In the genomic region with DNA sequence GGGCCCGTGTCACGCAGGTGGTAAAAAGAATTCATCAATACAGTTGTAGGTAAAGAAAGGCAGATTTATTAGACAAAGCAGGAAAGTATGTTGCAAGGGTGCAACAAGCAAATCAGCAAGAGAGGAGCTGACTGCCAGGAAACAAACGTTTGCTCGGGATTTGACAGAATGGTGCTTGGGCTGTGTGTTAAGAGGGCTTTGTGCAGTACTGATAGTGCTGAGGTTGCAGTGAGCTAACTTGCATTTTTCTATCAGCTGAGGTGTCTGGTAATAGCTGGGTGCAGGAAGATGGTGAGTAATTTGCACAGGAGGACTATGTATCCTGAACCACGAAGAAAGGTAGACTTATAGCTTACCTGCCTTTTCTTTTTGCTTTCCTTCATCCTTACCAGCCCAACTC, we compare ENCODE assay signal across 16 cellular contexts. TPM values are rescaled to one million over a fixed set of nuclear protein-coding genes. Genes with fewer than 3 reads are reported as not detected.
DNase-seq lines count a peak whose midpoint lies in the region; ATAC-seq and TF ChIP-seq lines count a peak whose summit lies in the region.
"Had no signal": no experiment of that assay in that cellular context is flagged by ENCODE, and none has a peak within 500 bp of the region (broad histone marks: within the 10 kb centered on the region; RNA-seq: fewer than 3 reads in every experiment).

No MANE protein-coding gene starts in this region.

- no peaks in the 10 kb centered on the region for H4K20me1 ChIP-seq in MM.1S (ENCODE audit: insufficient read depth, low read length)
- H4K20me1 ChIP-seq: BLaER1 treated with 17β-estradiol and CSF1 and Interleukin-3, amounts not matched to agents 10 nM and 100 nM had no signal

- H3K9me3 Mint-ChIP-seq in progenitor cell of endocrine pancreas (ENCODE audit: low read depth), result no peaks in the 10 kb centered on the region
- H3K9me3 Mint-ChIP-seq in activated naive CD8-positive, alpha-beta T cell treated with anti-CD3 and anti-CD28 coated beads for 36 hours, result no peaks in the 10 kb centered on the region
- H3K9me3 Mint-ChIP-seq: HFFc6 had no signal

- DNase-seq in MM.1S (peak; percentile 23), OCI-M1 (lab: John Stamatoyannopoulos, UW) (peak; percentile 16), amniotic epithelial cell (ENCODE audit: low read depth) (peak; percentile 36), progenitor cell of endocrine pancreas (ENCODE audit: low spot score, unreplicated experiment) (no peak), NCI-H2227 treated with DMSO at 0.1 percent for 48 hours (lab: John Stamatoyannopoulos, UW) (no peak), gastrocnemius medialis (no peak)
- no peak for DNase-seq in activated naive CD8-positive, alpha-beta T cell treated with anti-CD3 and anti-CD28 coated beads for 36 hours
- DNase-seq: ACHN; Calu3; CD4-positive, CD25-positive, alpha-beta regulatory T cell; DMS 273 treated with DMSO at 0.1 percent for 48 hours; HCEC 1CT; HFFc6 had no signal

- intact Hi-C loops in gastrocnemius medialis (cut with DNase I; ENCODE audit: low total_unique reads), result loop anchor here (10.0 kb wide), 1 partner anchor 1102 kb away; the partner anchor contains the start of gene SPDL1

- no peak overlapping the region for H2AFZ ChIP-seq in MM.1S (ENCODE audit: low read length)

- TF ChIP-seq CTCF in MM.1S (IDR thresholded peaks at IDR 0.05; ENCODE audit: low read length), result no peak
- no peak for TF ChIP-seq CTCF in progenitor cell of endocrine pancreas (IDR thresholded peaks at IDR 0.05; ENCODE audit: unreplicated experiment)
- TF ChIP-seq CTCF in gastrocnemius medialis (IDR thresholded peaks at IDR 0.05 in 4 of 5, conservative IDR thresholded peaks at IDR 0.05 in 1 of 5), result no peak

- no peaks in the 10 kb centered on the region for H3K27me3 Mint-ChIP-seq in progenitor cell of endocrine pancreas
- H3K27me3 Mint-ChIP-seq in activated naive CD8-positive, alpha-beta T cell treated with anti-CD3 and anti-CD28 coated beads for 36 hours, result peaks cover 22% of the 10 kb centered on the region

- H3K9me3 ChIP-seq in MM.1S (replicated peaks; ENCODE audit: insufficient read depth, low read length) (no peaks in the 10 kb centered on the region), gastrocnemius medialis (no peaks in the 10 kb centered on the region)
- H3K9me3 ChIP-seq: BLaER1 treated with 17β-estradiol and CSF1 and Interleukin-3, amounts not matched to agents 10 nM and 100 nM had no signal

- peaks cover 21% of the 10 kb centered on the region for H3F3A ChIP-seq in MM.1S (ENCODE audit: insufficient read depth, low read length)

- no peak for ATAC-seq in gastrocnemius medialis

- peak overlapping the region; percentile 70 for H3K4me2 ChIP-seq in MM.1S (ENCODE audit: low read depth, low read length)
- H3K4me2 ChIP-seq: BLaER1 treated with 17β-estradiol and CSF1 and Interleukin-3, amounts not matched to agents 10 nM and 100 nM had no signal

- no peak for TF ChIP-seq POLR2A in gastrocnemius medialis (IDR thresholded peaks at IDR 0.05)

- H3K79me2 ChIP-seq in MM.1S (ENCODE audit: low read length), result peaks cover 11% of the 10 kb centered on the region

- peak overlapping the region; percentile 67; the same call in 1 of the 2 replicates for H3K27ac ChIP-seq in MM.1S (ENCODE audit: low read length)
- no peak overlapping the region for H3K27ac ChIP-seq in gastrocnemius medialis
- H3K27ac ChIP-seq: BLaER1 treated with 17β-estradiol and CSF1 and Interleukin-3, amounts not matched to agents 10 nM and 100 nM had no signal

- H3K4me1 ChIP-seq in MM.1S (ENCODE audit: low read length) (peaks cover 25% of the 10 kb centered on the region), gastrocnemius medialis (peaks cover 4 to 5% of the 10 kb centered on the region in 2 donors)

- H3K4me3 Mint-ChIP-seq in progenitor cell of endocrine pancreas (ENCODE audit: low read depth), result no peak overlapping the region
- H3K4me3 Mint-ChIP-seq in activated naive CD8-positive, alpha-beta T cell treated with anti-CD3 and anti-CD28 coated beads for 36 hours, result no peak overlapping the region
- H3K4me3 Mint-ChIP-seq: HFFc6 had no signal

- in situ Hi-C loops in gastrocnemius medialis (cut with MboI; ENCODE audit: low sequenced_read_pairs in 4 of 4), result no loop called here

- H3K4me3 ChIP-seq in MM.1S (ENCODE audit: low read length), result 0 out of 2 replicates have a peak overlapping the region, but pooled peaks have one; percentile 37
- no peak overlapping the region for H3K4me3 ChIP-seq in gastrocnemius medialis
- H3K4me3 ChIP-seq: BLaER1 treated with 17β-estradiol and CSF1 and Interleukin-3, amounts not matched to agents 10 nM and 100 nM had no signal

- no peak overlapping the region for H3K9ac ChIP-seq in MM.1S (ENCODE audit: low read length)
- H3K9ac ChIP-seq: BLaER1 treated with 17β-estradiol and CSF1 and Interleukin-3, amounts not matched to agents 10 nM and 100 nM had no signal

- H3K27ac Mint-ChIP-seq in progenitor cell of endocrine pancreas, result peak overlapping the region; percentile 11
- no peak overlapping the region for H3K27ac Mint-ChIP-seq in activated naive CD8-positive, alpha-beta T cell treated with anti-CD3 and anti-CD28 coated beads for 36 hours
- H3K27ac Mint-ChIP-seq: CD4-positive, CD25-positive, alpha-beta regulatory T cell; HFFc6 had no signal

- H3K9me2 ChIP-seq in MM.1S (replicated peaks; ENCODE audit: insufficient read depth, low read length), result no peaks in the 10 kb centered on the region

- peaks cover 6% of the 10 kb centered on the region for H3K4me1 Mint-ChIP-seq in progenitor cell of endocrine pancreas (ENCODE audit: low read depth)
- H3K4me1 Mint-ChIP-seq in activated naive CD8-positive, alpha-beta T cell treated with anti-CD3 and anti-CD28 coated beads for 36 hours, result peaks cover 12% of the 10 kb centered on the region

- H3K27me3 ChIP-seq in MM.1S (replicated peaks; ENCODE audit: insufficient read depth, low read length) (no peaks in the 10 kb centered on the region), gastrocnemius medialis (no peaks in the 10 kb centered on the region)
- H3K27me3 ChIP-seq: BLaER1 treated with 17β-estradiol and CSF1 and Interleukin-3, amounts not matched to agents 10 nM and 100 nM had no signal

- H3K36me3 Mint-ChIP-seq in progenitor cell of endocrine pancreas (ENCODE audit: insufficient read depth), result no peaks in the 10 kb centered on the region
- H3K36me3 Mint-ChIP-seq in activated naive CD8-positive, alpha-beta T cell treated with anti-CD3 and anti-CD28 coated beads for 36 hours, result peaks cover 4% of the 10 kb centered on the region
- H3K36me3 Mint-ChIP-seq: CD4-positive, CD25-positive, alpha-beta regulatory T cell had no signal

- no peaks in the 10 kb centered on the region for H3K36me3 ChIP-seq in MM.1S (replicated peaks; ENCODE audit: insufficient read depth, low read length)
- H3K36me3 ChIP-seq in gastrocnemius medialis, result no peaks in the 10 kb centered on the region
- H3K36me3 ChIP-seq: BLaER1 treated with 17β-estradiol and CSF1 and Interleukin-3, amounts not matched to agents 10 nM and 100 nM had no signal

RNA-seq across cellular contexts. Expression of gene RARS1, which starts 3.9 kb away (rescaled TPM):
- 94.6 and 102 TPM in 2 replicates for total RNA-seq in progenitor cell of endocrine pancreas
- total RNA-seq in activated naive CD8-positive, alpha-beta T cell treated with anti-CD3 and anti-CD28 coated beads for 36 hours, result 100 to 1,000 TPM; 153 to 158 TPM
- 10 to 100 TPM; 45.9 to 65.5 (median 52.7) TPM for total RNA-seq in gastrocnemius medialis

RNA-seq across cellular contexts. Expression of gene FBLL1, which starts 46.7 kb away (rescaled TPM):
- total RNA-seq in progenitor cell of endocrine pancreas (3.1 and 4.5 TPM in 2 replicates), gastrocnemius medialis (not detected)
- under 1 TPM in 1 of 2 experiments, not detected in 1; 0.19 TPM for total RNA-seq in activated naive CD8-positive, alpha-beta T cell treated with anti-CD3 and anti-CD28 coated beads for 36 hours
- total RNA-seq: CD4-positive, CD25-positive, alpha-beta regulatory T cell; H4; HFFc6; HT1080 had no signal

Comparison
In these comparisons a context has a peak if more than half of its experiments do, and no peak if none do; other contexts are left out.
1. DNase-seq: peak in MM.1S (single experiment), OCI-M1 (single experiment) and amniotic epithelial cell (single experiment); none in progenitor cell of endocrine pancreas (single experiment), NCI-H2227 treated with DMSO at 0.1 percent for 48 hours (single experiment), activated naive CD8-positive, alpha-beta T cell treated with anti-CD3 and anti-CD28 coated beads for 36 hours (single experiment) and gastrocnemius medialis (0 of 2).